Comparison of ENCODE assay signal across 11 cellular contexts in genomic region chr9:114503009-114503408, GRCh38. TPM values are rescaled to one million over a fixed set of nuclear protein-coding genes. Genes with fewer than 3 reads are reported as not detected.
DNase-seq lines count a peak whose midpoint lies in the region; ATAC-seq, FAIRE-seq and TF ChIP-seq lines count a peak whose summit lies in the region.
"Had no signal": no experiment of that assay in that cellular context is flagged by ENCODE, and none has a peak within 500 bp of the region (broad histone marks: within the 10 kb centered on the region; RNA-seq: fewer than 3 reads in every experiment).

No MANE protein-coding gene starts in this region.

- H3K4me3 ChIP-seq in pancreas = no peak overlapping the region
- H3K4me3 ChIP-seq: gastrocnemius medialis had no signal

- no peaks in the 10 kb centered on the region for H3K36me3 ChIP-seq in pancreas
- H3K36me3 ChIP-seq: gastrocnemius medialis had no signal

- H3K9me3 ChIP-seq in pancreas = no peaks in the 10 kb centered on the region
- H3K9me3 ChIP-seq: gastrocnemius medialis had no signal

- no peaks in the 10 kb centered on the region for H3K4me1 Mint-ChIP-seq in Calu3 (ENCODE audit: low read depth, unreplicated experiment)

- H3K27ac Mint-ChIP-seq in Calu3 (ENCODE audit: unreplicated experiment) = no peak overlapping the region

- CTCF ChIA-PET in Calu3 (lab: Charles Lee) = no interaction called here

- H3K4me1 ChIP-seq in pancreas = peaks cover 0 to 17% (median 5%) of the 10 kb centered on the region in 3 donors

- BruUV-seq in Calu3 (replicated peaks; lab: Mats Ljungman, UMichigan) = no TSS peak

- intact Hi-C loops in pancreas (cut with DNase I) (no loop called here), Calu3 (cut with micrococcal nuclease; ENCODE audit: unreplicated experiment) (no loop called here)

- peaks cover 16% of the 10 kb centered on the region for H3K27me3 Mint-ChIP-seq in Calu3 (ENCODE audit: unreplicated experiment)

- FAIRE-seq in pancreas (lab: Jason Lieb, UNC) = no peak

- DNase-seq in DMS79 treated with DMSO at 0.1 percent for 48 hours (lab: John Stamatoyannopoulos, UW) = peak; percentile 84
- peak; percentile 13 to 49 for DNase-seq in NCI-H526 (lab: John Stamatoyannopoulos, UW)
- peak in 4 of 6 donors; percentile 26 to 38 (median 30) for DNase-seq in pancreas
- DNase-seq in germinal center (ENCODE audit: low spot score) = no peak
- DNase-seq in LoVo (ENCODE audit: low spot score) = no peak
- no peak for DNase-seq in MV-4-11 (lab: John Stamatoyannopoulos, UW)
- DNase-seq in Calu3 = no peak
- DNase-seq: gastrocnemius medialis, retina, Right ventricle myocardium superior had no signal

- TF ChIP-seq CTCF in pancreas (IDR thresholded peaks at IDR 0.05) (no peak), Calu3 (IDR thresholded peaks at IDR 0.05; ENCODE audit: unreplicated experiment) (no peak)

- H3K27ac ChIP-seq in cingulate gyrus (ENCODE audit: low read depth, low read length) (peak overlapping the region; percentile 77), pancreas (peak overlapping the region; percentile 11 to 57 (median 33))
- H3K27ac ChIP-seq: gastrocnemius medialis had no signal

- peak in 3 of 4 donors; percentile 9 to 11 (median 11) for ATAC-seq in pancreas
- ATAC-seq: gastrocnemius medialis had no signal

- H3K36me3 Mint-ChIP-seq in Calu3 (ENCODE audit: insufficient read depth, unreplicated experiment) = peaks cover 12% of the 10 kb centered on the region

- 33 to 42% methylated on average over 7 of the region's 7 CpGs for WGBS in pancreas, 2 donors

- no peaks in the 10 kb centered on the region for H3K9me3 Mint-ChIP-seq in Calu3 (ENCODE audit: low read depth, unreplicated experiment)

- H3K4me3 Mint-ChIP-seq in Calu3 (ENCODE audit: low read depth, unreplicated experiment) = no peak overlapping the region

- H3K27me3 ChIP-seq in pancreas = no peaks in the 10 kb centered on the region

RNA-seq across cellular contexts. Expression of gene WHRN, which starts 2.3 kb away (rescaled TPM):
- 10 to 100 TPM in 1 of 6 donors, 1 to 10 TPM in 5; 6.7 to 10.2 (median 7.8) TPM for total RNA-seq in pancreas
- 10 to 100 TPM; 23.7 to 32.2 TPM for polyA plus RNA-seq in pancreas
- 3.6 and 4.9 TPM in 2 replicates for total RNA-seq in Calu3 (2022)

Comparison
In these comparisons a context has a peak if more than half of its experiments do, and no peak if none do; other contexts are left out.
1. DNase-seq: peak in DMS79 treated with DMSO at 0.1 percent for 48 hours (single experiment), NCI-H526 (2 of 2) and pancreas (4 of 6); none in germinal center (single experiment), LoVo (single experiment), MV-4-11 (single experiment) and Calu3 (single experiment).